In genomic region chr6:26194774-26195375, GRCh38 we compare ENCODE assay signal across 8 cellular contexts.
DNase-seq lines count a peak whose midpoint lies in the region; ATAC-seq, FAIRE-seq and TF ChIP-seq lines count a peak whose summit lies in the region.

No MANE protein-coding gene starts in this region.

- peak overlapping the region; percentile 96 to 99 (median 98) for H3K27ac Mint-ChIP-seq in IgD-negative memory B cell
- peak overlapping the region; percentile 96 for H3K27ac Mint-ChIP-seq in chondrocyte (ENCODE audit: unreplicated experiment)
- H3K27ac Mint-ChIP-seq in naive B cell, result peak overlapping the region; percentile 90 to 99 (median 96)

- POLR2A ChIA-PET in AG04449 (lab: Yijun Ruan, JAX), result interaction anchor here (0.6 to 6.8 kb wide), 7 partner anchors 11 to 139 kb away, joined by 3 to 139 read pairs (median 63); a partner anchor contains a TSS

- no peak for FAIRE-seq in H54 (lab: Jason Lieb, UNC)

- DNase-seq in AG04449 (ENCODE audit: low read depth, low spot score) (no peak), chondrocyte (ENCODE audit: low spot score) (no peak), naive B cell (no peak), H54 (ENCODE audit: insufficient read length, low spot score) (no peak), NCI-H446 (lab: John Stamatoyannopoulos, UW) (no peak), NCI-H2081 (lab: John Stamatoyannopoulos, UW) (no peak)

- no peak for TF ChIP-seq CTCF in AG04449 (IDR thresholded peaks at IDR 0.05; ENCODE audit: insufficient read depth, low read length, missing control alignments)
- TF ChIP-seq CTCF in chondrocyte (IDR thresholded peaks at IDR 0.05), result no peak

- H3K4me3 ChIP-seq in AG04449 (ENCODE audit: low read depth, low read length), result peak overlapping the region; percentile 85

- peaks cover 15 to 25% (median 20%) of the 10 kb centered on the region in 3 donors for H3K4me1 Mint-ChIP-seq in IgD-negative memory B cell
- peaks cover 42% of the 10 kb centered on the region for H3K4me1 Mint-ChIP-seq in chondrocyte (ENCODE audit: low read depth)
- peaks cover 24 to 33% (median 32%) of the 10 kb centered on the region in 3 donors for H3K4me1 Mint-ChIP-seq in naive B cell

- CTCF ChIA-PET in AG04449 (lab: Yijun Ruan, JAX), result interaction anchor here (0.9 to 3.2 kb wide), 6 partner anchors 11 to 168 kb away, joined by 3 to 12 read pairs (median 5); a partner anchor contains a TSS

- ATAC-seq in naive B cell (ENCODE audit: low read depth in 2 of 2) (no peak), HG03097 (IDR thresholded peaks at IDR 0.05; ENCODE audit: low FRiP score, unreplicated experiment) (no peak)

- H3K27me3 Mint-ChIP-seq in IgD-negative memory B cell (no peaks in the 10 kb centered on the region), chondrocyte (ENCODE audit: low read depth) (no peaks in the 10 kb centered on the region), naive B cell (no peaks in the 10 kb centered on the region)

- no peak for TF ChIP-seq POLR2A in H54 (IDR thresholded peaks at IDR 0.05; ENCODE audit: low read depth, low read length)

- H3K4me3 Mint-ChIP-seq in IgD-negative memory B cell, result peak overlapping the region; percentile 96 to 99 (median 96)
- peak overlapping the region; percentile 83 for H3K4me3 Mint-ChIP-seq in chondrocyte (ENCODE audit: unreplicated experiment)
- peak overlapping the region; percentile 87 to 100 (median 99) for H3K4me3 Mint-ChIP-seq in naive B cell

- H3K36me3 Mint-ChIP-seq in IgD-negative memory B cell, result no peaks in the 10 kb centered on the region
- no peaks in the 10 kb centered on the region for H3K36me3 Mint-ChIP-seq in chondrocyte (ENCODE audit: low read depth)
- peaks cover 0 to 12% of the 10 kb centered on the region in 2 donors for H3K36me3 Mint-ChIP-seq in naive B cell

- no peaks in the 10 kb centered on the region for H3K9me3 Mint-ChIP-seq in IgD-negative memory B cell
- H3K9me3 Mint-ChIP-seq in chondrocyte (ENCODE audit: low read depth), result no peaks in the 10 kb centered on the region
- peaks cover 0 to 1% (median 0%) of the 10 kb centered on the region in 7 donors for H3K9me3 Mint-ChIP-seq in naive B cell
